Comparison of ENCODE assay signal across 11 cellular contexts in the genomic region with DNA sequence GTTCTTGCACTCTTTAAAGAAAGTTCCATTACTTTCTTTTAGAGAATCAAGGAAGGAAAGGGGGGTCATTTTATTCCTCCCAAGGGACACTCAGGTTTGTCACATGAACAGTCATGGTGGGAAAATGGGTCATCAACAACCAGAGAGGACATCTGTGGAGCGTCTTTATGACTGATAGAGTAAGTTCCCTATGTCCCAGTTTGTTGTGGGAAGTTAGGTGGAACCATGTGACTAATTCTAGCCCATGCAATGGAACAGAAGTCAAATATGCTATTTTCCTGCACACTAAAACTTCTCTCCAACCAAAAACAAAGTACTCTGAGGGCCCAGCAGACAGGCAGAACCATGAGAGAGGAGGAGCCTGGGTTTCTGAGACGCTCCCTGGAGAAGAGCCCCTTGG.
DNase-seq lines count a peak whose midpoint lies in the region; ATAC-seq lines count a peak whose summit lies in the region.
"Had no signal": no experiment of that assay in that cellular context is flagged by ENCODE, and none has a peak within 500 bp of the region (broad histone marks: within the 10 kb centered on the region; RNA-seq: fewer than 3 reads in every experiment).

No MANE protein-coding gene starts in this region.

- peak overlapping the region; percentile 89 for H3K27ac Mint-ChIP-seq in activated CD4-positive, alpha-beta T cell treated with anti-CD3 and anti-CD28 coated beads, Interleukin-2, amount 10 ng/mL, durations not matched to agents 7 days and 5 days
- H3K27ac Mint-ChIP-seq in activated naive CD8-positive, alpha-beta T cell treated with anti-CD3 and anti-CD28 coated beads for 36 hours = peak overlapping the region; percentile 93

- H3K4me3 Mint-ChIP-seq in activated CD4-positive, alpha-beta T cell treated with anti-CD3 and anti-CD28 coated beads, Interleukin-2, amount 10 ng/mL, durations not matched to agents 7 days and 5 days = no peak overlapping the region
- H3K4me3 Mint-ChIP-seq in activated naive CD8-positive, alpha-beta T cell treated with anti-CD3 and anti-CD28 coated beads for 36 hours = peak overlapping the region; percentile 67

- peaks cover 2% of the 10 kb centered on the region for H3K9me3 Mint-ChIP-seq in activated CD4-positive, alpha-beta T cell treated with anti-CD3 and anti-CD28 coated beads, Interleukin-2, amount 10 ng/mL, durations not matched to agents 7 days and 5 days
- H3K9me3 Mint-ChIP-seq in activated naive CD8-positive, alpha-beta T cell treated with anti-CD3 and anti-CD28 coated beads for 36 hours = no peaks in the 10 kb centered on the region

- ATAC-seq in HG03045 (IDR thresholded peaks at IDR 0.05; ENCODE audit: unreplicated experiment) = peak; percentile 16
- peak; percentile 34 for ATAC-seq in stimulated activated naive CD8-positive, alpha-beta T cell treated with anti-CD3 and anti-CD28 coated beads, Interleukin-15, Interleukin-2, amounts not matched to agents 100 U/mL and 50 U/mL, for 24 hours
- no peak for ATAC-seq in GM18867 (IDR thresholded peaks at IDR 0.05; ENCODE audit: unreplicated experiment)

- DNase-seq in activated CD4-positive, alpha-beta T cell treated with anti-CD3 and anti-CD28 coated beads, Interleukin-2, amount 10 ng/mL, durations not matched to agents 7 days and 5 days = no peak
- DNase-seq in activated CD4-positive, alpha-beta T cell treated with anti-CD3 and anti-CD28 coated beads, Interleukin-2, amount 50 U/mL, for 4 hours = no peak
- DNase-seq in activated naive CD8-positive, alpha-beta T cell treated with anti-CD3 and anti-CD28 coated beads for 36 hours = no peak
- DNase-seq in stimulated activated naive CD8-positive, alpha-beta T cell treated with anti-CD3 and anti-CD28 coated beads, Interleukin-15, Interleukin-2, amounts not matched to agents 100 U/mL and 50 U/mL, for 24 hours = no peak
- DNase-seq in HUDEP-2 (lab: John Stamatoyannopoulos, UW; ENCODE audit: unreplicated experiment in 76 of 76) (no peak), ureter (ENCODE audit: low spot score) (no peak)
- DNase-seq: cerebellar nuclear complex, posterior cingulate gyrus, RPMI8226 had no signal

- POLR2A ChIA-PET in activated CD4-positive, alpha-beta T cell treated with anti-CD3 and anti-CD28 coated beads, Interleukin-2, amount 10 ng/mL, durations not matched to agents 7 days and 5 days (lab: Charles Lee) = no interaction called here

- no peaks in the 10 kb centered on the region for H3K27me3 Mint-ChIP-seq in activated CD4-positive, alpha-beta T cell treated with anti-CD3 and anti-CD28 coated beads, Interleukin-2, amount 10 ng/mL, durations not matched to agents 7 days and 5 days
- H3K27me3 Mint-ChIP-seq in activated naive CD8-positive, alpha-beta T cell treated with anti-CD3 and anti-CD28 coated beads for 36 hours = no peaks in the 10 kb centered on the region

- H3K36me3 Mint-ChIP-seq in activated CD4-positive, alpha-beta T cell treated with anti-CD3 and anti-CD28 coated beads, Interleukin-2, amount 10 ng/mL, durations not matched to agents 7 days and 5 days (ENCODE audit: low read depth) = peaks cover 3% of the 10 kb centered on the region
- no peaks in the 10 kb centered on the region for H3K36me3 Mint-ChIP-seq in activated naive CD8-positive, alpha-beta T cell treated with anti-CD3 and anti-CD28 coated beads for 36 hours

- peaks cover 20% of the 10 kb centered on the region for H3K4me1 Mint-ChIP-seq in activated CD4-positive, alpha-beta T cell treated with anti-CD3 and anti-CD28 coated beads, Interleukin-2, amount 10 ng/mL, durations not matched to agents 7 days and 5 days
- peaks cover 28% of the 10 kb centered on the region for H3K4me1 Mint-ChIP-seq in activated naive CD8-positive, alpha-beta T cell treated with anti-CD3 and anti-CD28 coated beads for 36 hours

- CTCF ChIA-PET in activated CD4-positive, alpha-beta T cell treated with anti-CD3 and anti-CD28 coated beads, Interleukin-2, amount 10 ng/mL, durations not matched to agents 7 days and 5 days (lab: Charles Lee) = interaction anchor here (0.6 to 3.3 kb wide), 3 partner anchors 11 to 75 kb away, joined by 5 to 24 read pairs (median 16); no protein-coding TSS in a partner anchor
